Comparison of ENCODE assay signal across 2 cellular contexts in genomic region chr3:183409219-183409618, GRCh38.
TF ChIP-seq lines count a peak whose summit lies in the region.

No MANE protein-coding gene starts in this region.

TF ChIP-seq in SK-N-SH treated with all-trans-retinoic acid at 6 μM for 48 hours, 23 proteins besides CTCF, POLR2A, EP300 and RAD21 (continued from another document):
- TF ChIP-seq TSHZ2 (CRISPR knock-in tag; IDR thresholded peaks at IDR 0.05), result no peak

TF ChIP-seq in SK-N-SH, 30 proteins besides CTCF, POLR2A, EP300 and RAD21 (continued from another document):
- TF ChIP-seq RXRA (IDR thresholded peaks at IDR 0.05; ENCODE audit: borderline replicate concordance, low read depth), result no peak
- TF ChIP-seq JUND (IDR thresholded peaks at IDR 0.05), result no peak
- TF ChIP-seq MXI1 (IDR thresholded peaks at IDR 0.05; ENCODE audit: low read depth, low read length), result no peak
- TF ChIP-seq TAF1 (IDR thresholded peaks at IDR 0.05; ENCODE audit: borderline replicate concordance, low read depth, low read length), result no peak
- no peak for TF ChIP-seq RCOR1 (IDR thresholded peaks at IDR 0.05; ENCODE audit: low read length)
- TF ChIP-seq NRF1 (IDR thresholded peaks at IDR 0.05; ENCODE audit: low read depth, low read length), result no peak
